3 cellular contexts compared by ENCODE assay signal in the genomic region with DNA sequence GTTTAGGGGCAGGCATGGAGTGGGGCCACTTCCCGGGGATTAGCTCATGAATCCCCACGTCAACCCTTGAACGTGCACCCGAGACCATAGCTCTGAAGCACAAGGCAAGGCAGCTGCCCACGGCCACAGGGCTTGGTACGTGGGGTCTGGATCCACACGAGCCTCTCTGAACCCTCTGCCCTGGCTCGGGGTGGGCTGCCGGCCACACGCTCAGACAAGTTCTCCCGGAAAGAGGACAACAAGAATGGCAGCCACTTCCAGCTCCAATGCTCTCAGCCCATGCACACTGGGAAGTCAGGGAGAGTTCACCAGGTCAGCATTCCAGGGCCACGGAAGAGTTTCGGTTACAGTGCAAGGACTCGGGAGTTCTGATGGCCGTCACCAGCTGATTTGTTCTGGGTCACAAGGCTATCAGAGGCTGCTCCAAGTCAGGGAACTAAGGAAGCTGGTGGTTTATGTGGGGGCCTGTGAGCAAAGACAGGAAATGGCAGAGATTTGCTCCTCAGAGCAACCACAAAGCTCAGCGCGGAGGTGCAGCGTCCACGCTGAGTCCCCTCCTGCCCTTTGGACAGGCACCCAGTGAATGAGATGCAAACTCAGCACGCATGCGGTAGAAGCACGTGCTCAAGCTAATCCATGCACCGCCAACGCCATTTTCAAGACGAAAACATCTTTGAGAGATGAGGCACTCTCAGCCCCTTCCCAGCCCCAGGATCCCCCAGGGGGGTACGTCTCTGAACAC.
TF ChIP-seq lines count a peak whose summit lies in the region.

No MANE protein-coding gene starts in this region.

TF ChIP-seq in SK-N-SH, 30 proteins besides CTCF, POLR2A, EP300 and RAD21 (continued from another document):
- TF ChIP-seq POLR2AphosphoS5 (IDR thresholded peaks at IDR 0.05; ENCODE audit: low read depth, low read length) (no peak), NRF1 (IDR thresholded peaks at IDR 0.05; ENCODE audit: low read depth, low read length) (no peak), TEAD4 (IDR thresholded peaks at IDR 0.05; ENCODE audit: borderline replicate concordance, insufficient read depth) (no peak), TAF1 (IDR thresholded peaks at IDR 0.05; ENCODE audit: borderline replicate concordance, low read depth, low read length) (no peak), REST (IDR thresholded peaks at IDR 0.05; ENCODE audit: low read depth, low read length) (no peak), RCOR1 (IDR thresholded peaks at IDR 0.05; ENCODE audit: low read length) (no peak)
- TF ChIP-seq, protein P1, sequence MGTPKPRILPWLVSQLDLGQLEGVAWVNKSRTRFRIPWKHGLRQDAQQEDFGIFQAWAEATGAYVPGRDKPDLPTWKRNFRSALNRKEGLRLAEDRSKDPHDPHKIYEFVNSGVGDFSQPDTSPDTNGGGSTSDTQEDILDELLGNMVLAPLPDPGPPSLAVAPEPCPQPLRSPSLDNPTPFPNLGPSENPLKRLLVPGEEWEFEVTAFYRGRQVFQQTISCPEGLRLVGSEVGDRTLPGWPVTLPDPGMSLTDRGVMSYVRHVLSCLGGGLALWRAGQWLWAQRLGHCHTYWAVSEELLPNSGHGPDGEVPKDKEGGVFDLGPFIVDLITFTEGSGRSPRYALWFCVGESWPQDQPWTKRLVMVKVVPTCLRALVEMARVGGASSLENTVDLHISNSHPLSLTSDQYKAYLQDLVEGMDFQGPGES (IDR thresholded peaks at IDR 0.05; ENCODE audit: low read depth, low read length) = no peak

TF ChIP-seq in SK-N-SH treated with all-trans-retinoic acid at 6 μM for 48 hours, 23 proteins besides CTCF, POLR2A, EP300 and RAD21:
- TF ChIP-seq CREB5 (CRISPR knock-in tag; IDR thresholded peaks at IDR 0.05; ENCODE audit: low read depth) = no peak
- TF ChIP-seq ZNF70 (CRISPR knock-in tag; IDR thresholded peaks at IDR 0.05) = no peak
- no peak for TF ChIP-seq ZNF8 (CRISPR knock-in tag; IDR thresholded peaks at IDR 0.05)
- TF ChIP-seq ISL1 (CRISPR knock-in tag; IDR thresholded peaks at IDR 0.05) = no peak
- TF ChIP-seq BACH2 (CRISPR knock-in tag; IDR thresholded peaks at IDR 0.05; ENCODE audit: borderline replicate concordance) = no peak
- no peak for TF ChIP-seq ESRRG (CRISPR knock-in tag; IDR thresholded peaks at IDR 0.05)
- no peak for TF ChIP-seq ZNF565 (CRISPR knock-in tag; conservative IDR thresholded peaks at IDR 0.05; ENCODE audit: low read depth)
- no peak for TF ChIP-seq ARNTL (CRISPR knock-in tag; IDR thresholded peaks at IDR 0.05; ENCODE audit: borderline replicate concordance, low read depth)
- TF ChIP-seq ZFP3 (CRISPR knock-in tag; IDR thresholded peaks at IDR 0.05) = no peak
- TF ChIP-seq, protein P2, sequence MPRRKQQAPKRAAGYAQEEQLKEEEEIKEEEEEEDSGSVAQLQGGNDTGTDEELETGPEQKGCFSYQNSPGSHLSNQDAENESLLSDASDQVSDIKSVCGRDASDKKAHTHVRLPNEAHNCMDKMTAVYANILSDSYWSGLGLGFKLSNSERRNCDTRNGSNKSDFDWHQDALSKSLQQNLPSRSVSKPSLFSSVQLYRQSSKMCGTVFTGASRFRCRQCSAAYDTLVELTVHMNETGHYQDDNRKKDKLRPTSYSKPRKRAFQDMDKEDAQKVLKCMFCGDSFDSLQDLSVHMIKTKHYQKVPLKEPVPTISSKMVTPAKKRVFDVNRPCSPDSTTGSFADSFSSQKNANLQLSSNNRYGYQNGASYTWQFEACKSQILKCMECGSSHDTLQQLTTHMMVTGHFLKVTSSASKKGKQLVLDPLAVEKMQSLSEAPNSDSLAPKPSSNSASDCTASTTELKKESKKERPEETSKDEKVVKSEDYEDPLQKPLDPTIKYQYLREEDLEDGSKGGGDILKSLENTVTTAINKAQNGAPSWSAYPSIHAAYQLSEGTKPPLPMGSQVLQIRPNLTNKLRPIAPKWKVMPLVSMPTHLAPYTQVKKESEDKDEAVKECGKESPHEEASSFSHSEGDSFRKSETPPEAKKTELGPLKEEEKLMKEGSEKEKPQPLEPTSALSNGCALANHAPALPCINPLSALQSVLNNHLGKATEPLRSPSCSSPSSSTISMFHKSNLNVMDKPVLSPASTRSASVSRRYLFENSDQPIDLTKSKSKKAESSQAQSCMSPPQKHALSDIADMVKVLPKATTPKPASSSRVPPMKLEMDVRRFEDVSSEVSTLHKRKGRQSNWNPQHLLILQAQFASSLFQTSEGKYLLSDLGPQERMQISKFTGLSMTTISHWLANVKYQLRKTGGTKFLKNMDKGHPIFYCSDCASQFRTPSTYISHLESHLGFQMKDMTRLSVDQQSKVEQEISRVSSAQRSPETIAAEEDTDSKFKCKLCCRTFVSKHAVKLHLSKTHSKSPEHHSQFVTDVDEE (CRISPR knock-in tag; IDR thresholded peaks at IDR 0.05) = no peak
- TF ChIP-seq PATZ1 (CRISPR knock-in tag; IDR thresholded peaks at IDR 0.05; ENCODE audit: borderline replicate concordance) = no peak
- no peak for TF ChIP-seq SNAI2 (CRISPR knock-in tag; IDR thresholded peaks at IDR 0.05)

TF ChIP-seq in endothelial cell of umbilical vein, 7 proteins besides CTCF, POLR2A, EP300 and RAD21 (continued from another document):
- TF ChIP-seq MAX (IDR thresholded peaks at IDR 0.05; ENCODE audit: insufficient read depth, insufficient read length) = peak; percentile 63
